8 cellular contexts compared by ENCODE assay signal in genomic region chr3:197520311-197521276, GRCh38. TPM values are rescaled to one million over a fixed set of nuclear protein-coding genes. Genes with fewer than 3 reads are reported as not detected.
DNase-seq lines count a peak whose midpoint lies in the region; ATAC-seq and TF ChIP-seq lines count a peak whose summit lies in the region.

No MANE protein-coding gene starts in this region.

- ATAC-seq in GM21390 (IDR thresholded peaks at IDR 0.05; ENCODE audit: unreplicated experiment) = no peak

- no peak overlapping the region for H3K4me3 ChIP-seq in fibroblast of pulmonary artery (replicated peaks; ENCODE audit: low read depth, low read length)

- peak; percentile 91 for DNase-seq in ELF-1 (ENCODE audit: low read depth, low spot score)
- DNase-seq in RPMI7951 (ENCODE audit: low read depth) = peak; percentile 74
- peak; percentile 33 for DNase-seq in fibroblast of pulmonary artery (ENCODE audit: low read depth)
- peak; percentile 61 for DNase-seq in pons (ENCODE audit: low spot score)
- no peak for DNase-seq in COLO829 (ENCODE audit: low spot score)
- no peak for DNase-seq in NCI-H446 (lab: John Stamatoyannopoulos, UW)
- DNase-seq in activated gamma-delta T cell treated with Interleukin-2 at 50 U/mL for 16 hours = no peak

- TF ChIP-seq CTCF in fibroblast of pulmonary artery (IDR thresholded peaks at IDR 0.05; ENCODE audit: low read length, missing control alignments) = no peak

RNA-seq across cellular contexts. Expression of gene BDH1, which starts 35.2 kb away (rescaled TPM):
- 13.1 and 14.5 TPM in 2 replicates for total RNA-seq in RPMI7951 (2014; rRNA removed; shearing (Covaris generic))

Comparison
In these comparisons a context has a peak if more than half of its experiments do, and no peak if none do; other contexts are left out.
1. DNase-seq: peak in ELF-1 (single experiment), RPMI7951 (single experiment), fibroblast of pulmonary artery (single experiment) and pons (single experiment); none in COLO829 (single experiment), NCI-H446 (0 of 2) and activated gamma-delta T cell treated with Interleukin-2 at 50 U/mL for 16 hours (single experiment).